23 cellular contexts compared by ENCODE assay signal in the genomic region with DNA sequence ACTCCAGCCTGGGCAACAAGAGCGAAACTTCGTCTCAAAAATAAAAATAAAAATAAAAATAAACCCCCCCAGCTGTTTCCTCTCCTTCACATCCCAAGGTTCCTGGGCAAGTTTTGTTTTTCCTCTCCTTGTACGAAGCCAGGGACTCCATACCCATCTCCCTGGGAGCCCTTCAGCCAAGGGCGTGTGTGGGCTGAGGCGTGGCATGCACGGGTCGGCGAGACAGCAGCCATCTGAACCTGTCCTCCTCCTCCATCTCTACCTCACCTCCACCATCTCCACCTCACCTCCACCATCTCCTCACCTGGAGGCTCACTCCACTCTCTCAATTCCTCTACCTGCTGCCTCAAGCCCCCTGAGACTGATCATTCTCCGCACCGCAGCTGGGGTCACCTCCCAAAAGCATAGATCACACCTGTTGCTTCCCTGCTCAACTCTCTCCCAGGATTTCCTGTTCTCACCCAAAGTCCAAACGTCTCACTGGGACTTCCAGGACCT. TPM values are rescaled to one million over a fixed set of nuclear protein-coding genes. Genes with fewer than 3 reads are reported as not detected.
DNase-seq lines count a peak whose midpoint lies in the region; ATAC-seq, FAIRE-seq and TF ChIP-seq lines count a peak whose summit lies in the region.
"Had no signal": no experiment of that assay in that cellular context is flagged by ENCODE, and none has a peak within 500 bp of the region (broad histone marks: within the 10 kb centered on the region; RNA-seq: fewer than 3 reads in every experiment).

No MANE protein-coding gene starts in this region.

- H4K91ac ChIP-seq in H9 (ENCODE audit: insufficient read length, low read depth, low read length): no peak overlapping the region
- H4K91ac ChIP-seq in H1 (replicated peaks; ENCODE audit: insufficient read length, low read length): no peak overlapping the region

- peaks cover 2% of the 10 kb centered on the region; the same call in 1 of the 2 replicates for H3K27me3 Mint-ChIP-seq in H9 (ENCODE audit: low read depth)
- H3K27me3 Mint-ChIP-seq: activated naive CD4-positive, alpha-beta T cell treated with anti-CD3 and anti-CD28 coated beads, Interleukin-2, amount 10 ng/mL, durations not matched to agents 7 days and 5 days had no signal

- H3K79me1 ChIP-seq in H9 (ENCODE audit: insufficient read depth, low read depth, low read length, poor library complexity, severe bottlenecking) (no peaks in the 10 kb centered on the region), H1 (ENCODE audit: low read depth, low read length) (no peaks in the 10 kb centered on the region)

- H3K4me3 ChIP-seq in SU-DHL-6 (ENCODE audit: insufficient read depth, low read length, poor library complexity, severe bottlenecking) (no peak overlapping the region), H1 (ENCODE audit: extremely low read depth in 1 of 4, insufficient read depth in 2 of 4, low read depth in 3 of 4, low read length in 4 of 4) (no peak overlapping the region), spleen (no peak overlapping the region), body of pancreas (no peak overlapping the region)
- H3K4me3 ChIP-seq: hepatocyte, PC-9, SK-N-MC had no signal

- no peak overlapping the region for H3K27ac ChIP-seq in H9 (ENCODE audit: insufficient read length, low read depth, low read length)
- peak overlapping the region; percentile 70 for H3K27ac ChIP-seq in SU-DHL-6 (ENCODE audit: low read depth, low read length)
- H3K27ac ChIP-seq in H1 (ENCODE audit: low read depth, low read length): no peak overlapping the region
- H3K27ac ChIP-seq in spleen: peak overlapping the region in 7 of 8 donors; percentile 8 to 98 (median 88)
- peak overlapping the region in 1 of 4 donors; percentile 69 for H3K27ac ChIP-seq in body of pancreas
- H3K27ac ChIP-seq: hepatocyte, PC-9, SK-N-MC had no signal

- H3K23ac ChIP-seq in H9 (ENCODE audit: insufficient read length, low read depth, low read length) (no peak overlapping the region), H1 (ENCODE audit: insufficient read length) (no peak overlapping the region)

- H4K8ac ChIP-seq in H9 (replicated peaks; ENCODE audit: insufficient read length, low read depth, low read length): no peak overlapping the region
- H4K8ac ChIP-seq in H1 (ENCODE audit: extremely low read depth, insufficient read depth, low read length): no peak overlapping the region; the same call in 1 of the 2 replicates

- DNase-seq in H9: no peak
- DNase-seq in H1 (ENCODE audit: low read depth in 1 of 2, low spot score in 2 of 2): no peak
- DNase-seq in spleen: no peak
- DNase-seq in CD1c-positive myeloid dendritic cell (ENCODE audit: extremely low spot score): no peak
- DNase-seq in NCI-H2196 (lab: John Stamatoyannopoulos, UW; ENCODE audit: unreplicated experiment): no peak
- DNase-seq in body of pancreas: no peak
- DNase-seq: activated naive CD4-positive, alpha-beta T cell treated with anti-CD3 and anti-CD28 coated beads, Interleukin-2, amount 10 ng/mL, durations not matched to agents 7 days and 5 days; effector CD4-positive, alpha-beta T cell; GF-D8; KBM-7; NCI-H1048; NCI-H2029 treated with DMSO at 0.1 percent for 48 hours; NCI-H524 treated with DMSO at 0.1 percent for 48 hours; stimulated activated CD4-positive, alpha-beta T cell treated with anti-CD3 and anti-CD28 coated beads, Interleukin-2, amount 100 ng/mL, for 24 hours had no signal

- H2AFZ ChIP-seq in H9 (ENCODE audit: low read length): no peak overlapping the region
- H2AFZ ChIP-seq in SU-DHL-6 (ENCODE audit: low read depth, low read length, severe bottlenecking): no peak overlapping the region
- no peak overlapping the region for H2AFZ ChIP-seq in H1 (ENCODE audit: low read length)
- H2AFZ ChIP-seq: hepatocyte, PC-9 had no signal

- no peaks in the 10 kb centered on the region for H3K79me2 ChIP-seq in H9 (ENCODE audit: insufficient read depth, low read length)
- H3K79me2 ChIP-seq in SU-DHL-6 (ENCODE audit: insufficient read depth, low read length): no peaks in the 10 kb centered on the region
- H3K79me2 ChIP-seq in H1 (ENCODE audit: control insufficient read depth in 1 of 2, insufficient read depth in 2 of 2, low read length in 2 of 2): no peaks in the 10 kb centered on the region
- H3K79me2 ChIP-seq: hepatocyte had no signal

- H3K9me3 Mint-ChIP-seq in H9: no peaks in the 10 kb centered on the region
- H3K9me3 Mint-ChIP-seq: activated naive CD4-positive, alpha-beta T cell treated with anti-CD3 and anti-CD28 coated beads, Interleukin-2, amount 10 ng/mL, durations not matched to agents 7 days and 5 days had no signal

- H3K4ac ChIP-seq in H9 (ENCODE audit: low read depth, low read length) (no peak overlapping the region), H1 (replicated peaks; ENCODE audit: insufficient read length, low read depth, low read length) (peak overlapping the region; percentile 78)

- CTCF ChIA-PET in H1 (lab: Charles Lee; ENCODE audit: partially characterized antibody): interaction anchor here (0.5 to 1.3 kb wide), 5 partner anchors 9 to 108 kb away, joined by 3 to 5 read pairs (median 3); no protein-coding TSS in a partner anchor

- H3K36me3 ChIP-seq in SU-DHL-6 (ENCODE audit: low read length): no peaks in the 10 kb centered on the region
- no peaks in the 10 kb centered on the region; a peak in 1 of 8 replicates for H3K36me3 ChIP-seq in H1 (ENCODE audit: control insufficient read depth in 2 of 4, insufficient read depth in 4 of 4, low read length in 3 of 4)
- peaks cover 0 to 49% (median 12%) of the 10 kb centered on the region in 6 donors for H3K36me3 ChIP-seq in spleen
- H3K36me3 ChIP-seq in body of pancreas (replicated peaks in 1 of 2; ENCODE audit: insufficient read depth in 1 of 2, low read depth in 2 of 2): peaks cover 0 to 3% of the 10 kb centered on the region in 2 donors

- no peak overlapping the region for H3K4me2 ChIP-seq in H9 (ENCODE audit: insufficient read depth, insufficient read length, low read length)
- no peak overlapping the region for H3K4me2 ChIP-seq in SU-DHL-6 (ENCODE audit: low read depth, low read length, poor library complexity, severe bottlenecking)
- H3K4me2 ChIP-seq in H1 (ENCODE audit: insufficient read depth in 1 of 2, low read depth in 2 of 2, low read length in 2 of 2): no peak overlapping the region
- H3K4me2 ChIP-seq: hepatocyte, PC-9 had no signal

- H2BK20ac ChIP-seq in H9 (ENCODE audit: low read depth, low read length, poor library complexity, severe bottlenecking): no peak overlapping the region
- no peak overlapping the region for H2BK20ac ChIP-seq in H1 (ENCODE audit: low read length)

- H3K18ac ChIP-seq in H9 (ENCODE audit: insufficient read length, low read depth, low read length): no peak overlapping the region
- no peak overlapping the region for H3K18ac ChIP-seq in H1 (ENCODE audit: extremely low read depth, low read length)

- ATAC-seq in HG03520 (IDR thresholded peaks at IDR 0.05; ENCODE audit: unreplicated experiment) (no peak), body of pancreas (no peak)
- ATAC-seq: sciatic nerve had no signal

- TF ChIP-seq POLR2A in H1 (IDR thresholded peaks at IDR 0.05; ENCODE audit: control extremely low read depth in 1 of 2, low read depth in 2 of 2, low read length in 2 of 2) (no peak), spleen (IDR thresholded peaks at IDR 0.05) (no peak), body of pancreas (IDR thresholded peaks at IDR 0.05) (no peak)

- TF ChIP-seq EP300 in H1 (IDR thresholded peaks at IDR 0.05; ENCODE audit: borderline replicate concordance in 1 of 2, low read depth in 2 of 2, low read length in 2 of 2): no peak

- FAIRE-seq in H1 (lab: Jason Lieb, UNC): no peak

- H3K4me3 Mint-ChIP-seq in H9: no peak overlapping the region
- H3K4me3 Mint-ChIP-seq: activated naive CD4-positive, alpha-beta T cell treated with anti-CD3 and anti-CD28 coated beads, Interleukin-2, amount 10 ng/mL, durations not matched to agents 7 days and 5 days had no signal

- TF ChIP-seq CTCF in H9 (conservative IDR thresholded peaks at IDR 0.05): no peak
- TF ChIP-seq CTCF in SU-DHL-6 (IDR thresholded peaks at IDR 0.05; ENCODE audit: insufficient read depth, low read length, poor library complexity, severe bottlenecking): no peak
- TF ChIP-seq CTCF in H1 (IDR thresholded peaks at IDR 0.05; ENCODE audit: control extremely low read depth in 1 of 3, insufficient read depth in 1 of 3, low read depth in 1 of 3, low read length in 3 of 3): no peak
- TF ChIP-seq CTCF in spleen (IDR thresholded peaks at IDR 0.05 in 8 of 11, conservative IDR thresholded peaks at IDR 0.05 in 3 of 11): no peak
- TF ChIP-seq CTCF in body of pancreas (IDR thresholded peaks at IDR 0.05): no peak

- H3K23me2 ChIP-seq in H9 (ENCODE audit: insufficient read length, low read depth, low read length, poor library complexity, severe bottlenecking): no peaks in the 10 kb centered on the region
- H3K23me2 ChIP-seq in H1 (ENCODE audit: low read depth, low read length): no peaks in the 10 kb centered on the region

- H3K9me2 ChIP-seq in SU-DHL-6 (replicated peaks; ENCODE audit: insufficient read depth, low read length): no peaks in the 10 kb centered on the region

- H3K27me3 ChIP-seq in H9 (ENCODE audit: insufficient read depth, low read length) (no peaks in the 10 kb centered on the region), SU-DHL-6 (ENCODE audit: low read length) (no peaks in the 10 kb centered on the region), H1 (replicated peaks in 1 of 4; ENCODE audit: control insufficient read depth in 3 of 4, extremely low read depth in 1 of 4, insufficient read depth in 3 of 4, low read length in 3 of 4) (no peaks in the 10 kb centered on the region), spleen (replicated peaks in 1 of 7) (no peaks in the 10 kb centered on the region), body of pancreas (no peaks in the 10 kb centered on the region)
- H3K27me3 ChIP-seq: hepatocyte had no signal

- no peaks in the 10 kb centered on the region for H3K4me1 ChIP-seq in H9 (ENCODE audit: insufficient read depth, low read length)
- no peaks in the 10 kb centered on the region for H3K4me1 ChIP-seq in H1 (replicated peaks in 1 of 4; ENCODE audit: control insufficient read depth in 3 of 4, insufficient read depth in 4 of 4, low read length in 3 of 4)
- peaks cover 16 to 99% (median 71%) of the 10 kb centered on the region in 6 donors for H3K4me1 ChIP-seq in spleen
- no peaks in the 10 kb centered on the region for H3K4me1 ChIP-seq in body of pancreas

- no peak overlapping the region for H3K56ac ChIP-seq in H9 (ENCODE audit: insufficient read length, low read depth, low read length)
- H3K56ac ChIP-seq in H1 (replicated peaks; ENCODE audit: insufficient read length, low read depth, low read length): no peak overlapping the region

- no peak overlapping the region for H2BK5ac ChIP-seq in H9 (ENCODE audit: insufficient read length, low read length)
- no peak overlapping the region for H2BK5ac ChIP-seq in H1 (ENCODE audit: low read depth, low read length)

- H4K20me1 ChIP-seq in H9 (ENCODE audit: control insufficient read depth, insufficient read depth, insufficient read length) (no peaks in the 10 kb centered on the region), SU-DHL-6 (ENCODE audit: low read depth, low read length) (no peaks in the 10 kb centered on the region), H1 (replicated peaks in 1 of 2; ENCODE audit: control insufficient read depth in 1 of 2, insufficient read depth in 2 of 2, low read length in 2 of 2) (peaks cover 0 to 1% of the 10 kb centered on the region in 2 experiments)

- intact Hi-C loops in spleen (cut with DNase I; ENCODE audit: low total_unique reads): no loop called here
- intact Hi-C loops in body of pancreas (cut with DNase I): no loop called here

- peak overlapping the region; percentile 21 to 54 (median 30); a peak in 5 of 7 replicates for H3K27ac Mint-ChIP-seq in H9
- H3K27ac Mint-ChIP-seq: activated naive CD4-positive, alpha-beta T cell treated with anti-CD3 and anti-CD28 coated beads, Interleukin-2, amount 10 ng/mL, durations not matched to agents 7 days and 5 days had no signal

- no CpG with 5 or more reads among the region's 11 CpGs for WGBS in H9 (ENCODE audit: extremely low coverage, insufficient read length, low lambda C conversion rate)
- 92% methylated on average over 11 of the region's 11 CpGs; no CpG with 5 or more reads in 1 of the 2 experiments for WGBS in H1 (ENCODE audit: extremely low coverage in 1 of 2, insufficient coverage in 1 of 2, insufficient read length in 1 of 2, insufficient replicate concordance in 2 of 2, low coverage in 1 of 2, low lambda C conversion rate in 2 of 2, missing lambda C conversion rate in 1 of 2), 2 experiments
- 79 to 85% (median 81%) methylated on average over 11 of the region's 11 CpGs for WGBS in spleen, 5 donors
- WGBS in body of pancreas, 2 donors: 90% methylated on average over 11 of the region's 11 CpGs

- H2BK120ac ChIP-seq in H9 (ENCODE audit: low read depth, low read length, poor library complexity, severe bottlenecking): no peak overlapping the region
- H2BK120ac ChIP-seq in H1 (replicated peaks; ENCODE audit: low read depth, low read length): no peak overlapping the region

- H3K36me3 Mint-ChIP-seq in H9 (ENCODE audit: insufficient read depth in 1 of 3, low read depth in 3 of 3): peaks cover 1 to 11% (median 10%) of the 10 kb centered on the region in 3 experiments; a peak in 5 of 7 replicates

- H3K14ac ChIP-seq in H9 (ENCODE audit: insufficient read depth, low read length) (no peak overlapping the region; the same call in 1 of the 2 replicates), H1 (ENCODE audit: insufficient read length) (no peak overlapping the region)

- no peak overlapping the region for H3K9ac ChIP-seq in H9 (ENCODE audit: extremely low read depth, insufficient read length, low read length)
- peak overlapping the region; percentile 9; the same call in 1 of the 2 replicates for H3K9ac ChIP-seq in SU-DHL-6 (ENCODE audit: low read length)
- no peak overlapping the region for H3K9ac ChIP-seq in H1 (replicated peaks in 1 of 4; ENCODE audit: extremely low read depth in 1 of 4, low read depth in 3 of 4, low read length in 3 of 4)

- POLR2A ChIA-PET in H1 (lab: Charles Lee; ENCODE audit: partially characterized antibody): no interaction called here

- no peak overlapping the region for H4K5ac ChIP-seq in H9 (ENCODE audit: insufficient read length, low read depth, low read length)
- H4K5ac ChIP-seq in H1 (ENCODE audit: insufficient read length, low read depth, low read length): no peak overlapping the region

- H3F3A ChIP-seq in SU-DHL-6 (ENCODE audit: insufficient read depth): peaks cover 47% of the 10 kb centered on the region

- H3T11ph ChIP-seq in H9 (ENCODE audit: low read length): no peak overlapping the region

- TF ChIP-seq RAD21 in H1 (IDR thresholded peaks at IDR 0.05 in 1 of 2, conservative IDR thresholded peaks at IDR 0.05 in 1 of 2; ENCODE audit: low read depth in 2 of 2, low read length in 2 of 2): no peak

- H2AK5ac ChIP-seq in H9 (ENCODE audit: insufficient read length, low read length): no peak overlapping the region
- H2AK5ac ChIP-seq in H1 (ENCODE audit: low read depth, low read length): no peak overlapping the region

- no peak overlapping the region for H2BK12ac ChIP-seq in H9 (ENCODE audit: insufficient read length, low read depth, low read length)
- no peak overlapping the region for H2BK12ac ChIP-seq in H1 (ENCODE audit: low read depth, low read length)

- peaks cover 0 to 8% of the 10 kb centered on the region in 2 experiments; a peak in 2 of 4 replicates for H3K4me1 Mint-ChIP-seq in H9

- no peak overlapping the region for H2BK15ac ChIP-seq in H9 (ENCODE audit: low read depth, low read length)
- 0 out of 2 replicates have a peak overlapping the region, but pooled peaks have one; percentile 61 for H2BK15ac ChIP-seq in H1 (ENCODE audit: low read length)

- H3K9me3 ChIP-seq in H9 (ENCODE audit: control insufficient read depth, low read depth, low read length) (no peaks in the 10 kb centered on the region), SU-DHL-6 (ENCODE audit: insufficient read depth, low read length) (no peaks in the 10 kb centered on the region), H1 (ENCODE audit: insufficient read depth in 2 of 2, low read depth in 1 of 2, low read length in 1 of 2) (no peaks in the 10 kb centered on the region), spleen (no peaks in the 10 kb centered on the region), body of pancreas (no peaks in the 10 kb centered on the region)

RNA-seq across cellular contexts. Expression of a gene that starts 16.9 kb away (rescaled TPM):
- 0.15 and 0.55 TPM in 2 replicates for total RNA-seq in H9 (2021)
- not detected in 2 replicates for total RNA-seq in H1 (2021; fragmentation: NEBNext Ultra II Directional; extraction: Animal tissue kit (Norgen Biotek cat#: 25700))
- polyA plus RNA-seq in H1 (2011; rRNA removed): 0.53 and 1.1 TPM in 2 replicates
- 0.43 TPM for polyA plus RNA-seq in H1 (2011; cell fraction: cytosol; rRNA removed)
- 1.5 TPM for polyA plus RNA-seq in H1 (2011; cell fraction: nucleus; rRNA removed)
- polyA plus RNA-seq in H1 (2012, experiment 1 of 2): 0.46 to 0.76 TPM (median 0.68 TPM) in 4 replicates
- not detected for polyA plus RNA-seq in H1 (2012, experiment 2 of 2)
- polyA plus RNA-seq in H1 (2013, experiment 1 of 2): 0.16 TPM
- polyA plus RNA-seq in H1 (2013, experiment 2 of 2): 0.13 TPM
- not detected in 2 replicates for polyA minus RNA-seq in H1 (2011; rRNA and poly(A)+ RNA removed)
- polyA minus RNA-seq in H1 (2011; cell fraction: cytosol; rRNA and poly(A)+ RNA removed): not detected
- not detected for polyA minus RNA-seq in H1 (2011; cell fraction: nucleus; rRNA and poly(A)+ RNA removed)
- total RNA-seq in spleen: not detected
- under 1 TPM in 2 of 3 donors, not detected in 1; 0.19 to 0.22 TPM for polyA plus RNA-seq in spleen
- total RNA-seq in body of pancreas: not detected
- total RNA-seq: bronchial epithelial cell, hepatocyte, kidney epithelial cell, osteocyte, PC-9, sciatic nerve had no signal
- polyA plus RNA-seq: hepatocyte had no signal

RNA-seq across cellular contexts. Expression of a gene that starts 16.9 kb away (rescaled TPM):
- total RNA-seq in H9 (2021) (17.1 and 19.7 TPM in 2 replicates), spleen (100 to 1,000 TPM in 4 of 7 donors, 10 to 100 TPM in 3; 95.1 to 147 (median 114) TPM), body of pancreas (10 to 100 TPM; 23.1 to 48.1 TPM)
- total RNA-seq in H1 (2021; fragmentation: NEBNext Ultra II Directional; extraction: Animal tissue kit (Norgen Biotek cat#: 25700)): 25.9 and 26.2 TPM in 2 replicates
- polyA plus RNA-seq in H1 (2011; rRNA removed) (21.2 and 27.9 TPM in 2 replicates), spleen (10 to 100 TPM; 31.4 to 72.7 (median 53.3) TPM)
- polyA plus RNA-seq in H1 (2011; cell fraction: cytosol; rRNA removed): 15.5 TPM
- 46.6 TPM for polyA plus RNA-seq in H1 (2011; cell fraction: nucleus; rRNA removed)
- polyA plus RNA-seq in H1 (2012, experiment 1 of 2): 16.4 to 25.4 TPM (median 22.4 TPM) in 4 replicates
- polyA plus RNA-seq in H1 (2012, experiment 2 of 2): 15.6 TPM
- polyA plus RNA-seq in H1 (2013, experiment 1 of 2): 30.8 TPM
- 30.3 TPM for polyA plus RNA-seq in H1 (2013, experiment 2 of 2)
- 12.5 and 16.5 TPM in 2 replicates for polyA minus RNA-seq in H1 (2011; rRNA and poly(A)+ RNA removed)
- polyA minus RNA-seq in H1 (2011; cell fraction: cytosol; rRNA and poly(A)+ RNA removed): 16.4 TPM
- 22.9 TPM for polyA minus RNA-seq in H1 (2011; cell fraction: nucleus; rRNA and poly(A)+ RNA removed)

RNA-seq across cellular contexts. Expression of a gene that starts 31.3 kb away (rescaled TPM):
- 47.7 and 52.6 TPM in 2 replicates for total RNA-seq in H9 (2021)
- 63.0 and 65.6 TPM in 2 replicates for total RNA-seq in H1 (2021; fragmentation: NEBNext Ultra II Directional; extraction: Animal tissue kit (Norgen Biotek cat#: 25700))
- 24.4 and 34.1 TPM in 2 replicates for polyA plus RNA-seq in H1 (2011; rRNA removed)
- polyA plus RNA-seq in H1 (2011; cell fraction: cytosol; rRNA removed): 26.6 TPM
- 63.4 TPM for polyA plus RNA-seq in H1 (2011; cell fraction: nucleus; rRNA removed)
- polyA plus RNA-seq in H1 (2012, experiment 1 of 2): 37.4 to 63.3 TPM (median 56.2 TPM) in 4 replicates
- polyA plus RNA-seq in H1 (2012, experiment 2 of 2): 31.8 TPM
- 25.8 TPM for polyA plus RNA-seq in H1 (2013, experiment 1 of 2)
- polyA plus RNA-seq in H1 (2013, experiment 2 of 2): 23.6 TPM
- polyA minus RNA-seq in H1 (2011; rRNA and poly(A)+ RNA removed): 119 and 174 TPM in 2 replicates
- polyA minus RNA-seq in H1 (2011; cell fraction: cytosol; rRNA and poly(A)+ RNA removed): 36.0 TPM
- polyA minus RNA-seq in H1 (2011; cell fraction: nucleus; rRNA and poly(A)+ RNA removed): 29.6 TPM
- 10 to 100 TPM; 24.1 to 55.9 (median 32.5) TPM for total RNA-seq in spleen
- polyA plus RNA-seq in spleen: 10 to 100 TPM in 1 of 3 donors, 1 to 10 TPM in 2; 7.2 to 14.3 (median 8.5) TPM
- total RNA-seq in body of pancreas: 10 to 100 TPM; 17.1 to 30.3 TPM

RNA-seq across cellular contexts. Expression of a gene that starts 53.2 kb away (rescaled TPM):
- total RNA-seq in H9 (2021) (2.4 and 2.8 TPM in 2 replicates), spleen (10 to 100 TPM in 3 of 7 donors, 1 to 10 TPM in 4; 5.0 to 21.0 (median 9.9) TPM), body of pancreas (10 to 100 TPM in 1 of 2 donors, 1 to 10 TPM in 1; 9.6 to 21.1 TPM)
- total RNA-seq in H1 (2021; fragmentation: NEBNext Ultra II Directional; extraction: Animal tissue kit (Norgen Biotek cat#: 25700)): 3.7 and 4.0 TPM in 2 replicates
- polyA plus RNA-seq in H1 (2011; rRNA removed) (2.7 and 3.3 TPM in 2 replicates), spleen (1 to 10 TPM; 3.5 to 5.8 (median 5.5) TPM)
- polyA plus RNA-seq in H1 (2011; cell fraction: cytosol; rRNA removed): 1.7 TPM
- polyA plus RNA-seq in H1 (2011; cell fraction: nucleus; rRNA removed): 1.7 TPM
- polyA plus RNA-seq in H1 (2012, experiment 1 of 2): 1.4 to 3.4 TPM (median 2.9 TPM) in 4 replicates
- polyA plus RNA-seq in H1 (2012, experiment 2 of 2): 4.0 TPM
- polyA plus RNA-seq in H1 (2013, experiment 1 of 2): 2.8 TPM
- polyA plus RNA-seq in H1 (2013, experiment 2 of 2): 2.8 TPM
- 0.19 and 1.4 TPM in 2 replicates for polyA minus RNA-seq in H1 (2011; rRNA and poly(A)+ RNA removed)
- 0.66 TPM for polyA minus RNA-seq in H1 (2011; cell fraction: cytosol; rRNA and poly(A)+ RNA removed)
- 0.80 TPM for polyA minus RNA-seq in H1 (2011; cell fraction: nucleus; rRNA and poly(A)+ RNA removed)

RNA-seq across cellular contexts. Expression of a gene that starts 55.6 kb away (rescaled TPM):
- total RNA-seq in H9 (2021): 0.42 and 0.46 TPM in 2 replicates
- total RNA-seq in H1 (2021; fragmentation: NEBNext Ultra II Directional; extraction: Animal tissue kit (Norgen Biotek cat#: 25700)): 1.4 and 2.1 TPM in 2 replicates
- 0.77 and 1.1 TPM in 2 replicates for polyA plus RNA-seq in H1 (2011; rRNA removed)
- 1.4 TPM for polyA plus RNA-seq in H1 (2011; cell fraction: cytosol; rRNA removed)
- polyA plus RNA-seq in H1 (2011; cell fraction: nucleus; rRNA removed): 3.1 TPM
- 1.1 to 1.6 TPM (median 1.5 TPM) in 4 replicates for polyA plus RNA-seq in H1 (2012, experiment 1 of 2)
- polyA plus RNA-seq in H1 (2012, experiment 2 of 2): 2.3 TPM
- 2.0 TPM for polyA plus RNA-seq in H1 (2013, experiment 1 of 2)
- polyA plus RNA-seq in H1 (2013, experiment 2 of 2): 1.5 TPM
- 0.12 and 0.22 TPM in 2 replicates for polyA minus RNA-seq in H1 (2011; rRNA and poly(A)+ RNA removed)
- not detected for polyA minus RNA-seq in H1 (2011; cell fraction: cytosol; rRNA and poly(A)+ RNA removed)
- polyA minus RNA-seq in H1 (2011; cell fraction: nucleus; rRNA and poly(A)+ RNA removed): 3.5 TPM
- total RNA-seq in spleen: 10 to 100 TPM in 2 of 7 donors, 1 to 10 TPM in 5; 3.5 to 18.8 (median 9.2) TPM
- 10 to 100 TPM; 28.9 to 54.1 (median 29.6) TPM for polyA plus RNA-seq in spleen
- total RNA-seq in body of pancreas: 1 to 10 TPM in 1 of 2 donors, under 1 TPM in 1; 0.52 to 4.6 TPM
- total RNA-seq: bronchial epithelial cell, kidney epithelial cell had no signal

Comparison
In these comparisons a context has a peak if more than half of its experiments do, and no peak if none do; other contexts are left out.
1. H3K27ac ChIP-seq: peak in SU-DHL-6 (single experiment) and spleen (7 of 8); none in H9 (single experiment) and H1 (single experiment).